Comparison of ENCODE assay signal across 10 cellular contexts in the genomic region with DNA sequence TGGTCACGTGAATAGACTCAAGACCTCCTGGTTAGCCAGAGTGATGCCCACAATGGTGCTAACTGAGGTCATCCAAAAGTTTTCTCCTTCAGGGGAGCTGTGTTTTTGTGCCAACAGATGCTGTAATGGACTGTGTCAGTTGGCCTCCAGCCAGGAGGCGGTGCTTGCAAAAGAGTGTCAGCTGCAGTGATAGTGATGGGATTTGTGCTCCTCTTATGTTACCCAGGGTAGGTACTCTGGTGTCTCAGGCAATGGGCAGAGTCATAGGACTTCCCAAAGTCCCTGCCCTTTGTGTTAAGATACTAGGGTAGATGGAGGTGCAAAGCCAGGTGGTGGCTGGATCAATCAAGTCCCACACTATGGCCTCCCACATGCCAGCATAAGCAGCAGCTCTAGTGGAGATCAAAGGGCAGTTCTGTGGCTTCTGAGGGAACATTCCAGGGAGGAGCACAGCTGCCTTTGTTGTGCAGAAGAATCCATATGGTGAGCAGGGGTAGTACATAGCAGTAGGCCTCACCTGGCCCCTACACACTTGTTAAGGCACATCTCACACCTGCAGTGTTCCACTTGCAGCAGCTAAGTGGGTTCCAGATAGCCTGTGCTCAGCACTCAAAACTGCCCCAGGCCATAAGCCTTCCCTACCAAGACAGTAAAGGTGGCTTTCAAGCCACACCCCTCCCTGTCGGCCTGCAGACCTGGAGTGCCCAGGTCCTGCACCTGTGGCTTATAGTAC. TPM values are rescaled to one million over a fixed set of nuclear protein-coding genes. Genes with fewer than 3 reads are reported as not detected.
A peak's percentile ranks its signal among the peaks of the same experiment; 100 is the strongest.
DNase-seq lines count a peak whose midpoint lies in the region; ATAC-seq and TF ChIP-seq lines count a peak whose summit lies in the region.
"Had no signal": no experiment of that assay in that cellular context is flagged by ENCODE, and none has a peak within 500 bp of the region (broad histone marks: within the 10 kb centered on the region; RNA-seq: fewer than 3 reads in every experiment).

No MANE protein-coding gene starts in this region.

- TF ChIP-seq CTCF in Caco-2 (IDR thresholded peaks at IDR 0.05; ENCODE audit: insufficient read depth in 1 of 2, low read depth in 1 of 2, low read length in 1 of 2, severe bottlenecking in 1 of 2, unreplicated experiment in 1 of 2) (no peak), PC-3 (conservative IDR thresholded peaks at IDR 0.05; ENCODE audit: low read depth, low read length) (no peak)

- H3K9ac ChIP-seq in PC-3 (ENCODE audit: low read length), result no peak overlapping the region

- POLR2A ChIA-PET in Caco-2 (lab: Charles Lee), result interaction anchor here (0.7 kb wide), 1 partner anchor 10 kb away, joined by 3 read pairs; a partner anchor contains a TSS
- POLR2A ChIA-PET in PC-3 (lab: Charles Lee; ENCODE audit: unreplicated experiment), result no interaction called here

- H3K9me2 ChIP-seq in PC-3 (replicated peaks; ENCODE audit: low read length), result no peaks in the 10 kb centered on the region

- DNase-seq in Caco-2 (peak; percentile 56 to 78), HT1080 (ENCODE audit: low read depth) (peak; percentile 15), SW480 (ENCODE audit: low spot score) (peak; percentile 98), iris pigment epithelial cell (ENCODE audit: low read depth) (peak; percentile 36), PC-3 (no peak)
- DNase-seq: activated CD4-positive, CD25-positive, alpha-beta regulatory T cell treated with anti-CD3 and anti-CD28 coated beads, Interleukin-2, amount 50 U/mL, for 72 hours had no signal

- intact Hi-C loops in Caco-2 (cut with micrococcal nuclease; ENCODE audit: unreplicated experiment) (loop anchor here (1.0 to 2.0 kb wide), 2 partner anchors 10 to 32 kb away; a partner anchor contains a TSS), PC-3 (cut with micrococcal nuclease) (no loop called here)

- no peaks in the 10 kb centered on the region for H3K79me2 ChIP-seq in PC-3 (ENCODE audit: low read length)

- no peak for ATAC-seq in HG03139 (IDR thresholded peaks at IDR 0.05; ENCODE audit: unreplicated experiment)
- ATAC-seq in HG03439 (IDR thresholded peaks at IDR 0.05; ENCODE audit: unreplicated experiment), result no peak
- no peak for ATAC-seq in stimulated activated memory B cell treated with anti-CD40 and anti-IgM and Interleukin-4, amounts not matched to agents 10 μg/mL and 1 μg/mL and 100 μg/mL, for 72 hours
- no peak for ATAC-seq in PC-3

- H3K4me3 ChIP-seq in Caco-2 (ENCODE audit: low read depth, low read length) (no peak overlapping the region), PC-3 (ENCODE audit: low read length) (no peak overlapping the region)
- H3K4me3 ChIP-seq: ascending aorta had no signal

- H3K27me3 Mint-ChIP-seq in Caco-2 (ENCODE audit: insufficient read depth, unreplicated experiment), result no peaks in the 10 kb centered on the region
- no peaks in the 10 kb centered on the region for H3K27me3 Mint-ChIP-seq in stimulated activated memory B cell treated with anti-CD40 and anti-IgM and Interleukin-4, amounts not matched to agents 10 μg/mL and 1 μg/mL and 100 μg/mL, for 72 hours

- H3F3A ChIP-seq in PC-3 (ENCODE audit: low read length, unreplicated experiment), result no peaks in the 10 kb centered on the region

- H3K4me2 ChIP-seq in PC-3 (ENCODE audit: low read length), result no peak overlapping the region

- peak overlapping the region; percentile 71 for H3K27ac Mint-ChIP-seq in Caco-2 (ENCODE audit: unreplicated experiment)
- no peak overlapping the region for H3K27ac Mint-ChIP-seq in stimulated activated memory B cell treated with anti-CD40 and anti-IgM and Interleukin-4, amounts not matched to agents 10 μg/mL and 1 μg/mL and 100 μg/mL, for 72 hours

- H3K4me1 Mint-ChIP-seq in Caco-2 (ENCODE audit: low read depth, unreplicated experiment), result peaks cover 10% of the 10 kb centered on the region
- H3K4me1 Mint-ChIP-seq in stimulated activated memory B cell treated with anti-CD40 and anti-IgM and Interleukin-4, amounts not matched to agents 10 μg/mL and 1 μg/mL and 100 μg/mL, for 72 hours, result peaks cover 6% of the 10 kb centered on the region

- H3K9me3 ChIP-seq in Caco-2 (no peaks in the 10 kb centered on the region), PC-3 (ENCODE audit: low read length) (no peaks in the 10 kb centered on the region)
- H3K9me3 ChIP-seq: ascending aorta had no signal

- H2AFZ ChIP-seq in PC-3 (ENCODE audit: low read length), result no peak overlapping the region

- H3K4me3 Mint-ChIP-seq in Caco-2 (ENCODE audit: unreplicated experiment), result peak overlapping the region; percentile 37
- H3K4me3 Mint-ChIP-seq in stimulated activated memory B cell treated with anti-CD40 and anti-IgM and Interleukin-4, amounts not matched to agents 10 μg/mL and 1 μg/mL and 100 μg/mL, for 72 hours, result no peak overlapping the region

- H3K27me3 ChIP-seq in Caco-2 (replicated peaks; ENCODE audit: control insufficient read depth, insufficient read depth, low read length) (no peaks in the 10 kb centered on the region), PC-3 (ENCODE audit: low read length) (no peaks in the 10 kb centered on the region)
- H3K27me3 ChIP-seq: ascending aorta had no signal

- H3K4me1 ChIP-seq in Caco-2 (peaks cover 18% of the 10 kb centered on the region), PC-3 (ENCODE audit: insufficient read depth, low read length) (no peaks in the 10 kb centered on the region)
- H3K4me1 ChIP-seq: ascending aorta had no signal

- H3K36me3 ChIP-seq in Caco-2 (ENCODE audit: control insufficient read depth, insufficient read depth, low read length) (no peaks in the 10 kb centered on the region), PC-3 (ENCODE audit: low read depth, low read length) (no peaks in the 10 kb centered on the region)
- H3K36me3 ChIP-seq: ascending aorta had no signal

- CTCF ChIA-PET in Caco-2 (lab: Charles Lee) (interaction anchor here (3.0 kb wide), 1 partner anchor 9 kb away, joined by 12 read pairs; a partner anchor contains a TSS), PC-3 (lab: Charles Lee) (no interaction called here)

- no peak overlapping the region for H3K27ac ChIP-seq in PC-3 (ENCODE audit: low read length)
- H3K27ac ChIP-seq: ascending aorta had no signal

- H4K20me1 ChIP-seq in PC-3 (ENCODE audit: low read length), result no peaks in the 10 kb centered on the region

- H3K9me3 Mint-ChIP-seq in Caco-2 (ENCODE audit: unreplicated experiment), result no peaks in the 10 kb centered on the region
- H3K9me3 Mint-ChIP-seq in stimulated activated memory B cell treated with anti-CD40 and anti-IgM and Interleukin-4, amounts not matched to agents 10 μg/mL and 1 μg/mL and 100 μg/mL, for 72 hours, result no peaks in the 10 kb centered on the region

- BruUV-seq in Caco-2 (replicated peaks; lab: Mats Ljungman, UMichigan) (no TSS peak), PC-3 (replicated peaks; lab: Mats Ljungman, UMichigan) (no TSS peak)

- H3K36me3 Mint-ChIP-seq in Caco-2 (ENCODE audit: insufficient read depth, unreplicated experiment), result no peaks in the 10 kb centered on the region
- peaks cover 7% of the 10 kb centered on the region for H3K36me3 Mint-ChIP-seq in stimulated activated memory B cell treated with anti-CD40 and anti-IgM and Interleukin-4, amounts not matched to agents 10 μg/mL and 1 μg/mL and 100 μg/mL, for 72 hours

RNA-seq across cellular contexts. Expression of a gene that starts 9.4 kb away (rescaled TPM):
- 13.8 and 15.4 TPM in 2 replicates for total RNA-seq in Caco-2 (2022)
- total RNA-seq in HT1080 (2014; rRNA removed; shearing (Covaris generic)), result 9.7 and 10.9 TPM in 2 replicates
- polyA plus RNA-seq in HT1080 (2015; cell fraction: cytosol; rRNA removed), result 10.4 and 10.7 TPM in 2 replicates
- polyA plus RNA-seq in HT1080 (2015; cell fraction: nucleus; rRNA removed), result 8.2 and 9.0 TPM in 2 replicates
- 5.0 TPM in 2 replicates for total RNA-seq in PC-3 (2014; rRNA removed)

RNA-seq across cellular contexts. Expression of a gene that starts 31.3 kb away (rescaled TPM):
- 9.4 and 11.1 TPM in 2 replicates for total RNA-seq in Caco-2 (2022)
- 0.82 and 2.3 TPM in 2 replicates for total RNA-seq in HT1080 (2014; rRNA removed; shearing (Covaris generic))
- 0.59 and 1.1 TPM in 2 replicates for polyA plus RNA-seq in HT1080 (2015; cell fraction: cytosol; rRNA removed)
- polyA plus RNA-seq in HT1080 (2015; cell fraction: nucleus; rRNA removed), result 1.2 and 1.4 TPM in 2 replicates
- not detected in 2 replicates for total RNA-seq in PC-3 (2014; rRNA removed)
